In the genomic region with DNA sequence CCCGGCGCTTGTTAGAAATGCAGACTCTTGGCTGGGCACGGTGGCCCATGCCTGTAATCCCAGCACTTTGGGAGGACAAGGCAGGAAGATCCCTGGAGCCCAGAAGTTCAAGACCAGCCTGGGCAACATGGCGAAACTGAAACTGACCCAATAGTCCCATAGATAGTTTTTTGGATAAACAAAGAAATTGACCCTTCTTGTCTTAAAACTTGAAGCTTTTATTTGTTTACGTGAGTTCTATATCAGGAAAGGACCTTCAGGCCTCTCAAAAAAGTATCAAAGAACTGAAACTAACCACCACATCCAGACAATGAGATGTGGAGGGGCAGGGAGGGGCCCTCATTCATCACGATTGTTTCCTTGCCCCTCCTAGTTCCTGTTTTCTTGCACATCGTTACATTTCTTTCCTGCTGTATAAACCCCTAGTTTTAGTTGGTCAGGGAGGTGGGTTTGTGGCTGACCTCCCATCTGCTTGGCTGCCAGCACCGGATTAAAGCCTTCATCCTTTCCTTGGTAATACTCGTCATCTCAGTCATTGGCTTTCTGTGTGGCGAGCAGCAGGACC, we compare ENCODE assay signal across 1 cellular context.
TF ChIP-seq lines count a peak whose summit lies in the region.

No MANE protein-coding gene starts in this region.

TF ChIP-seq in IMR-90, 13 proteins besides CTCF, POLR2A, EP300 and RAD21 (continued from another document):
- TF ChIP-seq, protein P1, sequence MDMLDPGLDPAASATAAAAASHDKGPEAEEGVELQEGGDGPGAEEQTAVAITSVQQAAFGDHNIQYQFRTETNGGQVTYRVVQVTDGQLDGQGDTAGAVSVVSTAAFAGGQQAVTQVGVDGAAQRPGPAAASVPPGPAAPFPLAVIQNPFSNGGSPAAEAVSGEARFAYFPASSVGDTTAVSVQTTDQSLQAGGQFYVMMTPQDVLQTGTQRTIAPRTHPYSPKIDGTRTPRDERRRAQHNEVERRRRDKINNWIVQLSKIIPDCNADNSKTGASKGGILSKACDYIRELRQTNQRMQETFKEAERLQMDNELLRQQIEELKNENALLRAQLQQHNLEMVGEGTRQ (IDR thresholded peaks at IDR 0.05; ENCODE audit: low read depth, low read length) = no peak
- no peak for TF ChIP-seq SMC3 (IDR thresholded peaks at IDR 0.05; ENCODE audit: low read depth, low read length)
- no peak for TF ChIP-seq CEBPB (IDR thresholded peaks at IDR 0.05; ENCODE audit: low read depth, low read length)
- TF ChIP-seq MAFK (IDR thresholded peaks at IDR 0.05; ENCODE audit: low read depth, low read length) = no peak
- no peak for TF ChIP-seq MXI1 (IDR thresholded peaks at IDR 0.05; ENCODE audit: borderline replicate concordance, low read depth, low read length)
- no peak for TF ChIP-seq MAZ (IDR thresholded peaks at IDR 0.05; ENCODE audit: borderline replicate concordance, low read depth, low read length)
- no peak for TF ChIP-seq RFX5 (IDR thresholded peaks at IDR 0.05; ENCODE audit: low read depth, low read length)
- no peak for TF ChIP-seq FOS (IDR thresholded peaks at IDR 0.05; ENCODE audit: low read depth, low read length)
- TF ChIP-seq, protein P2, sequence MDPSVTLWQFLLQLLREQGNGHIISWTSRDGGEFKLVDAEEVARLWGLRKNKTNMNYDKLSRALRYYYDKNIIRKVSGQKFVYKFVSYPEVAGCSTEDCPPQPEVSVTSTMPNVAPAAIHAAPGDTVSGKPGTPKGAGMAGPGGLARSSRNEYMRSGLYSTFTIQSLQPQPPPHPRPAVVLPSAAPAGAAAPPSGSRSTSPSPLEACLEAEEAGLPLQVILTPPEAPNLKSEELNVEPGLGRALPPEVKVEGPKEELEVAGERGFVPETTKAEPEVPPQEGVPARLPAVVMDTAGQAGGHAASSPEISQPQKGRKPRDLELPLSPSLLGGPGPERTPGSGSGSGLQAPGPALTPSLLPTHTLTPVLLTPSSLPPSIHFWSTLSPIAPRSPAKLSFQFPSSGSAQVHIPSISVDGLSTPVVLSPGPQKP (IDR thresholded peaks at IDR 0.05; ENCODE audit: borderline replicate concordance, low read depth, low read length) = no peak
- no peak for TF ChIP-seq CHD1 (IDR thresholded peaks at IDR 0.05; ENCODE audit: low read depth, low read length)
- no peak for TF ChIP-seq RCOR1 (IDR thresholded peaks at IDR 0.05; ENCODE audit: insufficient replicate concordance, low read length)
- no peak for TF ChIP-seq BHLHE40 (IDR thresholded peaks at IDR 0.05; ENCODE audit: low read depth, low read length)
